ENCODE assay signal across 20 cellular contexts in genomic region chr20:44075191-44075949, GRCh38.
DNase-seq lines count a peak whose midpoint lies in the region; ATAC-seq and TF ChIP-seq lines count a peak whose summit lies in the region.
"Had no signal": no experiment of that assay in that cellular context is flagged by ENCODE, and none has a peak within 500 bp of the region (broad histone marks: within the 10 kb centered on the region; RNA-seq: fewer than 3 reads in every experiment).

No MANE protein-coding gene starts in this region.

- peaks cover 0 to 3% (median 0%) of the 10 kb centered on the region in 7 donors for H3K9me3 Mint-ChIP-seq in CD14-positive monocyte
- no peaks in the 10 kb centered on the region for H3K9me3 Mint-ChIP-seq in CD8-positive, alpha-beta T cell
- no peaks in the 10 kb centered on the region for H3K9me3 Mint-ChIP-seq in naive thymus-derived CD8-positive, alpha-beta T cell
- H3K9me3 Mint-ChIP-seq: activated naive CD4-positive, alpha-beta T cell treated with anti-CD3 and anti-CD28 coated beads for 36 hours had no signal

- H3K27me3 ChIP-seq in CD8-positive, alpha-beta T cell (ENCODE audit: insufficient read depth, low read length) = no peaks in the 10 kb centered on the region
- no peaks in the 10 kb centered on the region for H3K27me3 ChIP-seq in RWPE2 (ENCODE audit: insufficient read depth, poor library complexity, severe bottlenecking)
- H3K27me3 ChIP-seq: ovary, Peyer's patch had no signal

- ATAC-seq in CD8-positive, alpha-beta T cell = no peak
- no peak for ATAC-seq in RWPE2 (ENCODE audit: low read depth)
- ATAC-seq in naive thymus-derived CD8-positive, alpha-beta T cell = no peak
- ATAC-seq in HG03139 (IDR thresholded peaks at IDR 0.05; ENCODE audit: unreplicated experiment) = no peak
- ATAC-seq: foreskin keratinocyte, left lobe of liver had no signal

- no peak overlapping the region for H3K27ac ChIP-seq in CD8-positive, alpha-beta T cell (ENCODE audit: low read depth, low read length)
- no peak overlapping the region for H3K27ac ChIP-seq in RWPE2 (ENCODE audit: poor library complexity, severe bottlenecking)
- H3K27ac ChIP-seq: foreskin keratinocyte, KMS-11, ovary, Peyer's patch had no signal

- no peak overlapping the region for H3K4me3 ChIP-seq in CD8-positive, alpha-beta T cell (ENCODE audit: low read depth, low read length)
- no peak overlapping the region for H3K4me3 ChIP-seq in RWPE2 (ENCODE audit: severe bottlenecking)
- H3K4me3 ChIP-seq: ovary, Peyer's patch had no signal

- POLR2A ChIA-PET in CD8-positive, alpha-beta T cell (lab: Charles Lee) = no interaction called here
- POLR2A ChIA-PET in naive thymus-derived CD8-positive, alpha-beta T cell (lab: Charles Lee) = no interaction called here

- CTCF ChIA-PET in CD8-positive, alpha-beta T cell (lab: Charles Lee) = interaction anchor here (1.1 kb wide), 1 partner anchor 18 kb away, joined by 3 read pairs; no protein-coding TSS in a partner anchor

- intact Hi-C loops in CD14-positive monocyte (cut with micrococcal nuclease) = loop anchor here in 1 of 2 donors (10.0 kb wide), 1 partner anchor 141 kb away; no protein-coding TSS in a partner anchor
- intact Hi-C loops in CD8-positive, alpha-beta T cell (cut with DNase I, micrococcal nuclease) = loop anchor here in 1 of 2 experiments (10.0 kb wide), 1 partner anchor 411 kb away; the partner anchor contains the start of gene MYBL2

- H3K4me1 Mint-ChIP-seq in CD14-positive monocyte = peaks cover 51% of the 10 kb centered on the region
- peaks cover 65% of the 10 kb centered on the region for H3K4me1 Mint-ChIP-seq in CD8-positive, alpha-beta T cell (ENCODE audit: low read depth)
- peaks cover 29 to 79% (median 64%) of the 10 kb centered on the region in 4 donors for H3K4me1 Mint-ChIP-seq in naive thymus-derived CD8-positive, alpha-beta T cell

- DNase-seq in CD14-positive monocyte (ENCODE audit: low spot score) (no peak), RWPE2 (ENCODE audit: low spot score) (peak; percentile 74), NCI-H2196 treated with DMSO at 0.1 percent for 48 hours (lab: John Stamatoyannopoulos, UW; ENCODE audit: unreplicated experiment) (no peak), NCI-H1436 (lab: John Stamatoyannopoulos, UW) (no peak), DMS53 (lab: John Stamatoyannopoulos, UW) (no peak)
- DNase-seq in CD8-positive, alpha-beta T cell = no peak
- DNase-seq in naive thymus-derived CD8-positive, alpha-beta T cell = peak in 1 of 10 donors; percentile 10
- DNase-seq: activated CD4-positive, alpha-beta T cell treated with anti-CD3 and anti-CD28 coated beads for 4 hours; activated naive CD4-positive, alpha-beta T cell treated with anti-CD3 and anti-CD28 coated beads for 36 hours; AML-193; cortex of kidney; foreskin keratinocyte; NCI-H2171 treated with DMSO at 0.1 percent for 48 hours; NCI-H82; stimulated activated CD4-positive, alpha-beta T cell treated with anti-CD3 and anti-CD28 coated beads, Interleukin-2, amount 100 ng/mL, for 24 hours had no signal

- TF ChIP-seq CTCF in CD14-positive monocyte (IDR thresholded peaks at IDR 0.05) (no peak), RWPE2 (IDR thresholded peaks at IDR 0.05; ENCODE audit: poor library complexity, severe bottlenecking) (no peak)
- TF ChIP-seq CTCF in CD8-positive, alpha-beta T cell (IDR thresholded peaks at IDR 0.05) = no peak

- peaks cover 2 to 14% (median 4%) of the 10 kb centered on the region in 3 donors for H3K27me3 Mint-ChIP-seq in CD14-positive monocyte (ENCODE audit: low read depth in 3 of 3)
- H3K27me3 Mint-ChIP-seq in CD8-positive, alpha-beta T cell (ENCODE audit: low read depth) = no peaks in the 10 kb centered on the region
- H3K27me3 Mint-ChIP-seq in naive thymus-derived CD8-positive, alpha-beta T cell = no peaks in the 10 kb centered on the region

- no peaks in the 10 kb centered on the region for H3K9me3 ChIP-seq in CD8-positive, alpha-beta T cell (ENCODE audit: low read length)
- H3K9me3 ChIP-seq in RWPE2 (ENCODE audit: severe bottlenecking) = no peaks in the 10 kb centered on the region
- H3K9me3 ChIP-seq: ovary, Peyer's patch had no signal

- no peaks in the 10 kb centered on the region for H3K36me3 ChIP-seq in CD8-positive, alpha-beta T cell (ENCODE audit: insufficient read depth, low read length)
- H3K36me3 ChIP-seq in RWPE2 (ENCODE audit: low read depth) = no peaks in the 10 kb centered on the region
- H3K36me3 ChIP-seq: ovary, Peyer's patch had no signal

- H3K4me1 ChIP-seq in CD8-positive, alpha-beta T cell (ENCODE audit: insufficient read depth, low read length) = peaks cover 36% of the 10 kb centered on the region
- H3K4me1 ChIP-seq in RWPE2 (ENCODE audit: insufficient read depth, poor library complexity, severe bottlenecking) = no peaks in the 10 kb centered on the region
- H3K4me1 ChIP-seq: foreskin keratinocyte, Peyer's patch had no signal

- H3K4me3 Mint-ChIP-seq in CD14-positive monocyte = peak overlapping the region; percentile 16 to 66
- H3K4me3 Mint-ChIP-seq in CD8-positive, alpha-beta T cell = no peak overlapping the region
- peak overlapping the region in 1 of 10 donors; percentile 18 for H3K4me3 Mint-ChIP-seq in naive thymus-derived CD8-positive, alpha-beta T cell
- H3K4me3 Mint-ChIP-seq: activated naive CD4-positive, alpha-beta T cell treated with anti-CD3 and anti-CD28 coated beads for 36 hours had no signal

- H3K36me3 Mint-ChIP-seq in CD14-positive monocyte = no peaks in the 10 kb centered on the region
- no peaks in the 10 kb centered on the region for H3K36me3 Mint-ChIP-seq in CD8-positive, alpha-beta T cell
- H3K36me3 Mint-ChIP-seq in naive thymus-derived CD8-positive, alpha-beta T cell = no peaks in the 10 kb centered on the region

- H3K27ac Mint-ChIP-seq in CD14-positive monocyte = peak overlapping the region in 6 of 7 donors; percentile 71 to 94 (median 86)
- peak overlapping the region; percentile 16 for H3K27ac Mint-ChIP-seq in CD8-positive, alpha-beta T cell
- peak overlapping the region; percentile 7 to 100 (median 70) for H3K27ac Mint-ChIP-seq in naive thymus-derived CD8-positive, alpha-beta T cell
- H3K27ac Mint-ChIP-seq: activated naive CD4-positive, alpha-beta T cell treated with anti-CD3 and anti-CD28 coated beads for 36 hours had no signal

Comparison
In these comparisons a context has a peak if more than half of its experiments do, and no peak if none do; other contexts are left out.
1. H3K27ac Mint-ChIP-seq: peak in every context shown above with its lines; median percentile 86 in CD14-positive monocyte; 70 in naive thymus-derived CD8-positive, alpha-beta T cell; 16 in CD8-positive, alpha-beta T cell.